Comparison of ENCODE assay signal across 2 cellular contexts in the genomic region with DNA sequence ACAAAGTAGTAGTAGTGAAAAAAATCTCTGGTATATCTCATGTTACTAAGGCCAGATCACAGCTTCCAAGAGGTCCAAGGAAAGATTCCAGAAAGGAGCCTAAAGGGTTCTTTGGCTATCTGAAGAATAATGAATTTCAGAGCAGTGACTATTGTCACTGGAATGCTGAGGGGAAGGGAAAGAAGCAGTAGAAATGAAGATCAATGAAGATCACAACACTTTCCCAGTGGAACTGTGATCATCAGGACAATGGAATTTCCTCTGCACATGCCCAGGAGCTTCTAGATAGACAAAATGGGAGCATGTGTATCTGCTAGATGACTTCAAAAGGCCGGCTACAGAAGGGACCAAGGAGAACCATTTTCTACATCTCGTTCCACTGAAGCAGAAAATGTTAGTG.
TF ChIP-seq lines count a peak whose summit lies in the region.

No MANE protein-coding gene starts in this region.

TF ChIP-seq in HCT116, 20 proteins besides CTCF, POLR2A, EP300 and RAD21:
- TF ChIP-seq FOSL1 (IDR thresholded peaks at IDR 0.05; ENCODE audit: low read depth) (no peak), EGR1 (IDR thresholded peaks at IDR 0.05; ENCODE audit: low read depth) (no peak), EZH2 (IDR thresholded peaks at IDR 0.05) (no peak), POLR2AphosphoS5 (IDR thresholded peaks at IDR 0.05; ENCODE audit: low read depth, low read length) (no peak), REST (IDR thresholded peaks at IDR 0.05; ENCODE audit: low read depth) (no peak), CEBPB (IDR thresholded peaks at IDR 0.05; ENCODE audit: low read depth) (no peak), ELF1 (IDR thresholded peaks at IDR 0.05; ENCODE audit: borderline replicate concordance, low read depth) (no peak), ZFX (IDR thresholded peaks at IDR 0.05) (no peak), JUND (IDR thresholded peaks at IDR 0.05) (no peak), EZH2phosphoT487 (IDR thresholded peaks at IDR 0.05; ENCODE audit: borderline replicate concordance) (no peak), SP1 (IDR thresholded peaks at IDR 0.05; ENCODE audit: low read depth) (no peak)
- TF ChIP-seq, protein P1, sequence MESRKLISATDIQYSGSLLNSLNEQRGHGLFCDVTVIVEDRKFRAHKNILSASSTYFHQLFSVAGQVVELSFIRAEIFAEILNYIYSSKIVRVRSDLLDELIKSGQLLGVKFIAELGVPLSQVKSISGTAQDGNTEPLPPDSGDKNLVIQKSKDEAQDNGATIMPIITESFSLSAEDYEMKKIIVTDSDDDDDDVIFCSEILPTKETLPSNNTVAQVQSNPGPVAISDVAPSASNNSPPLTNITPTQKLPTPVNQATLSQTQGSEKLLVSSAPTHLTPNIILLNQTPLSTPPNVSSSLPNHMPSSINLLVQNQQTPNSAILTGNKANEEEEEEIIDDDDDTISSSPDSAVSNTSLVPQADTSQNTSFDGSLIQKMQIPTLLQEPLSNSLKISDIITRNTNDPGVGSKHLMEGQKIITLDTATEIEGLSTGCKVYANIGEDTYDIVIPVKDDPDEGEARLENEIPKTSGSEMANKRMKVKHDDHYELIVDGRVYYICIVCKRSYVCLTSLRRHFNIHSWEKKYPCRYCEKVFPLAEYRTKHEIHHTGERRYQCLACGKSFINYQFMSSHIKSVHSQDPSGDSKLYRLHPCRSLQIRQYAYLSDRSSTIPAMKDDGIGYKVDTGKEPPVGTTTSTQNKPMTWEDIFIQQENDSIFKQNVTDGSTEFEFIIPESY (IDR thresholded peaks at IDR 0.05; ENCODE audit: extremely low read depth, insufficient replicate concordance, low read length): no peak
- TF ChIP-seq, protein P2, sequence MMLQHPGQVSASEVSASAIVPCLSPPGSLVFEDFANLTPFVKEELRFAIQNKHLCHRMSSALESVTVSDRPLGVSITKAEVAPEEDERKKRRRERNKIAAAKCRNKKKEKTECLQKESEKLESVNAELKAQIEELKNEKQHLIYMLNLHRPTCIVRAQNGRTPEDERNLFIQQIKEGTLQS (IDR thresholded peaks at IDR 0.05): no peak

TF ChIP-seq in SK-N-SH, 30 proteins besides CTCF, POLR2A, EP300 and RAD21:
- TF ChIP-seq, protein P1 (IDR thresholded peaks at IDR 0.05; ENCODE audit: borderline replicate concordance, low read depth): no peak
- no peak for TF ChIP-seq ELF1 (IDR thresholded peaks at IDR 0.05)
- TF ChIP-seq NRF1 (IDR thresholded peaks at IDR 0.05; ENCODE audit: low read depth, low read length): peak; percentile 36; the same call in 1 of the 2 replicates
- no peak for TF ChIP-seq FOXJ3 (CRISPR knock-in tag; IDR thresholded peaks at IDR 0.05)
- no peak for TF ChIP-seq MAX (IDR thresholded peaks at IDR 0.05; ENCODE audit: low read depth)
- TF ChIP-seq, protein P3, sequence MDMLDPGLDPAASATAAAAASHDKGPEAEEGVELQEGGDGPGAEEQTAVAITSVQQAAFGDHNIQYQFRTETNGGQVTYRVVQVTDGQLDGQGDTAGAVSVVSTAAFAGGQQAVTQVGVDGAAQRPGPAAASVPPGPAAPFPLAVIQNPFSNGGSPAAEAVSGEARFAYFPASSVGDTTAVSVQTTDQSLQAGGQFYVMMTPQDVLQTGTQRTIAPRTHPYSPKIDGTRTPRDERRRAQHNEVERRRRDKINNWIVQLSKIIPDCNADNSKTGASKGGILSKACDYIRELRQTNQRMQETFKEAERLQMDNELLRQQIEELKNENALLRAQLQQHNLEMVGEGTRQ (IDR thresholded peaks at IDR 0.05; ENCODE audit: borderline replicate concordance, low read depth, low read length): no peak
